8 cellular contexts compared by ENCODE assay signal in the genomic region with DNA sequence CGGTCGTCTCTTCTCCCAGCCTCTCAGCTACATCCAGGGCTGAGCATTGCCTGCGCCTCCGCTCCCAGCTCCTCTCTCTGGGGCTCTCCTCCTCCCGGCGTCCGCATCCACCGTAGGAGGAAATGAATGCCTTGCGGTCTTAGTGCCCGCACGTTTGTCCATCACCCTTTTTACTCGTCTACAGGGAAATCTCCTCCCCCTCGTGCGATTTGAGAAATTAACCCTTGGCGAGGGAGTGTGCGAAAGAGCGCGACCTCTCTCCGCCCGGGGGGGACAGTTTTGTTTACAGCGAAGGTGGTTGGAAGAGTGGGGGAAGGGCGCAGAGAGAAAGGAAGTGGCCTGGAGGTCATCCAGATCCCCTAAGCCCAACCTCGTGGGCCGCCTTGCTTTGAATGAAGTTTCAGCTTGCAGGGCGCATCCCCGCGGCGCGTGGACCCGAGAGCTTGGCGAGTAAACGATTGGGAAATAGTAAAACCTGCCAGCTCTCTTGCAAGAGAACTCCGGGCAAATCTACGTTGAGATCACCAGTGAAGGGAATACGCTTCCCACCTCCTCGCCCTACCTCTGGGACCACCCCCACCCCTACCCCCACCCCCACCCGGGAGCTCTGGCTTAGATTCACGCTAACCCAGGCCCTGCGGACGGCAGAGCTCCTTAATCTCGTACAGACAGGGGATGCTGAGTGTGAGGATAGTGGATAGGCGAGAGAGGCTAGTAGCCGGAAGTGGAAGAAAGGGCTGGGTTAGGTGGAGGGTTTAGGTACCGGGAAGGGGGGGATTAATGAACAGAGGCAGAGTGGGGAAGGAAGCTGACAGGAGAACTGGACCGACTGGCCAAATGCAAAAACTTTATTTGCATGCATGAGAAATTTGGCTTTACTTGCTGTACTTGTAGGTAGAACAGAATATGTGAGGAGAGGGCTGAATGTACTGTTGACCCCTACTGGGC. TPM values are rescaled to one million over a fixed set of nuclear protein-coding genes. Genes with fewer than 3 reads are reported as not detected.
A peak's percentile ranks its signal among the peaks of the same experiment; 100 is the strongest.
DNase-seq lines count a peak whose midpoint lies in the region; ATAC-seq, FAIRE-seq and TF ChIP-seq lines count a peak whose summit lies in the region.

A gene with protein sequence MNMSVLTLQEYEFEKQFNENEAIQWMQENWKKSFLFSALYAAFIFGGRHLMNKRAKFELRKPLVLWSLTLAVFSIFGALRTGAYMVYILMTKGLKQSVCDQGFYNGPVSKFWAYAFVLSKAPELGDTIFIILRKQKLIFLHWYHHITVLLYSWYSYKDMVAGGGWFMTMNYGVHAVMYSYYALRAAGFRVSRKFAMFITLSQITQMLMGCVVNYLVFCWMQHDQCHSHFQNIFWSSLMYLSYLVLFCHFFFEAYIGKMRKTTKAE (minus strand): TSS at position 144 of the 948 bp plus-strand sequence. CDS start 280 bp downstream, outside the sequence.

- peaks cover 0 to 22% (median 7%) of the 10 kb centered on the region in 9 donors for H3K4me1 ChIP-seq in heart right ventricle
- peaks cover 8 to 15% (median 10%) of the 10 kb centered on the region in 3 donors for H3K4me1 ChIP-seq in pancreas

- intact Hi-C loops in heart right ventricle (cut with DNase I): loop anchor here in 2 of 10 donors (5.0 kb wide), 1 partner anchor 146 kb away; no protein-coding TSS in a partner anchor
- intact Hi-C loops in pancreas (cut with DNase I): no loop called here

- no peak for FAIRE-seq in pancreas (lab: Jason Lieb, UNC)

- TF ChIP-seq CTCF in 22Rv1 (IDR thresholded peaks at IDR 0.05): no peak
- no peak for TF ChIP-seq CTCF in GM13977 (IDR thresholded peaks at IDR 0.05; ENCODE audit: extremely low read depth, insufficient read depth, missing control alignments)
- TF ChIP-seq CTCF in heart right ventricle (IDR thresholded peaks at IDR 0.05): no peak
- no peak for TF ChIP-seq CTCF in pancreas (IDR thresholded peaks at IDR 0.05)

- in situ Hi-C loops in GM13977 (cut with MboI; ENCODE audit: low pct_unique_long_range_greater_than_20kb, low sequenced_read_pairs, unreplicated experiment): no loop called here

- no peaks in the 10 kb centered on the region for H3K36me3 ChIP-seq in heart right ventricle
- H3K36me3 ChIP-seq in pancreas: no peaks in the 10 kb centered on the region

- 1 to 2% methylated on average over 45 of the region's 45 CpGs for WGBS in heart right ventricle, 2 donors
- WGBS in pancreas, 2 donors: 2 to 3% methylated on average over 45 of the region's 45 CpGs

- H3K27ac ChIP-seq in 22Rv1 (peak within 1 kb of the TSS; percentile 99), heart right ventricle (peak within 1 kb of the TSS in 7 of 10 donors; percentile 70 to 91 (median 89)), pancreas (peak within 1 kb of the TSS in 2 of 4 donors; percentile 90 to 92)

- DNase-seq in GM13977 (ENCODE audit: low spot score) (peak; percentile 42), KG1 (lab: John Stamatoyannopoulos, UW) (peak; percentile 30), SHP77 (lab: John Stamatoyannopoulos, UW) (peak; percentile 63 to 64), amniotic stem cell (lab: John Stamatoyannopoulos, UW) (peak; percentile 20), heart right ventricle (peak; percentile 42 to 47), pancreas (peak; percentile 26 to 70 (median 42))

- H3K9me3 ChIP-seq in heart right ventricle (no peaks in the 10 kb centered on the region), pancreas (no peaks in the 10 kb centered on the region)

- H3K4me3 ChIP-seq in heart right ventricle (peak within 1 kb of the TSS; percentile 68 to 95 (median 87)), pancreas (peak within 1 kb of the TSS; percentile 55 to 90 (median 78))

- peaks cover 0 to 7% (median 0%) of the 10 kb centered on the region in 7 donors for H3K27me3 ChIP-seq in heart right ventricle
- no peaks in the 10 kb centered on the region for H3K27me3 ChIP-seq in pancreas

- ATAC-seq in heart right ventricle: peak; percentile 40 to 81 (median 67)
- peak; percentile 13 to 53 (median 46) for ATAC-seq in pancreas
- no peak for ATAC-seq in GM21526 (IDR thresholded peaks at IDR 0.05; ENCODE audit: low FRiP score, unreplicated experiment)

RNA-seq across cellular contexts. Expression of the gene that starts here (rescaled TPM):
- total RNA-seq in heart right ventricle (1 to 10 TPM in 9 of 10 donors, under 1 TPM in 1; 0.84 to 4.8 (median 2.2) TPM), pancreas (1 to 10 TPM in 5 of 6 donors, under 1 TPM in 1; 0.69 to 3.5 (median 2.0) TPM)
- polyA plus RNA-seq in heart right ventricle (1 to 10 TPM; 3.0 to 7.7 TPM), pancreas (1 to 10 TPM in 1 of 2 donors, under 1 TPM in 1; 0.76 to 2.5 TPM)
